18 cellular contexts compared by ENCODE assay signal in genomic region chr10:90959826-90960225, GRCh38. TPM values are rescaled to one million over a fixed set of nuclear protein-coding genes. Genes with fewer than 3 reads are reported as not detected.
A peak's percentile ranks its signal among the peaks of the same experiment; 100 is the strongest.
DNase-seq lines count a peak whose midpoint lies in the region; ATAC-seq, FAIRE-seq and TF ChIP-seq lines count a peak whose summit lies in the region.
"Had no signal": no experiment of that assay in that cellular context is flagged by ENCODE, and none has a peak within 500 bp of the region (broad histone marks: within the 10 kb centered on the region; RNA-seq: fewer than 3 reads in every experiment).

No MANE protein-coding gene starts in this region.

- H3K79me2 ChIP-seq in HCT116 (ENCODE audit: insufficient read depth, low read length): no peaks in the 10 kb centered on the region

- H3K9ac ChIP-seq in HCT116 (ENCODE audit: low read length): no peak overlapping the region

- intact Hi-C loops in HCT116 (cut with micrococcal nuclease): no loop called here

- H3K27ac ChIP-seq in HCT116 (ENCODE audit: low read depth, low read length): no peak overlapping the region

- RAD21 ChIA-PET in HCT116 (lab: Charles Lee; ENCODE audit: low non-redundant PET in 1 of 2, low total read pairs in 2 of 2, uncharacterized antibody in 2 of 2, unreplicated experiment in 2 of 2): no interaction called here

- POLR2A ChIA-PET in HCT116 (lab: Charles Lee): no interaction called here

- no peaks in the 10 kb centered on the region for H3K9me3 ChIP-seq in HCT116 (ENCODE audit: control insufficient read depth in 1 of 2, insufficient read depth in 1 of 2, low read depth in 1 of 2, low read length in 2 of 2)

- TF ChIP-seq CTCF in HCT116 (IDR thresholded peaks at IDR 0.05 in 2 of 3, conservative IDR thresholded peaks at IDR 0.05 in 1 of 3; ENCODE audit: borderline replicate concordance in 1 of 3, insufficient read depth in 1 of 3, low read depth in 2 of 3, low read length in 2 of 3): no peak

- ATAC-seq in HCT116: no peak
- ATAC-seq: K562, Panc1 had no signal

- FAIRE-seq in RCC 7860 (lab: Jason Lieb, UNC) (no peak), HTR-8/SVneo (lab: Jason Lieb, UNC) (no peak)
- FAIRE-seq: islet of Langerhans, K562 had no signal

- H4K20me1 ChIP-seq in HCT116 (ENCODE audit: insufficient read depth): no peaks in the 10 kb centered on the region

- in situ Hi-C loops in Caki2 (cut with HindIII; ENCODE audit: low pct_unique_long_range_greater_than_20kb, low sequenced_read_pairs): no loop called here

- no TSS peak for BruUV-seq in HCT116 (replicated peaks; lab: Mats Ljungman, UMichigan)

- H2AFZ ChIP-seq in HCT116 (ENCODE audit: low read depth, low read length, poor library complexity, severe bottlenecking): no peak overlapping the region

- TF ChIP-seq POLR2A in HCT116 (IDR thresholded peaks at IDR 0.05; ENCODE audit: borderline replicate concordance, extremely low read depth, insufficient read depth, insufficient read length): no peak

- H3K36me3 ChIP-seq in HCT116 (ENCODE audit: control insufficient read depth in 1 of 2, insufficient read depth in 2 of 2, low read length in 2 of 2): no peaks in the 10 kb centered on the region

- no peak overlapping the region for H3K4me3 ChIP-seq in HCT116 (replicated peaks in 1 of 2; ENCODE audit: low read depth in 1 of 2, low read length in 2 of 2)
- H3K4me3 ChIP-seq: K562 had no signal

- CTCF ChIA-PET in HCT116 (lab: Charles Lee): no interaction called here

- H3K27me3 ChIP-seq in HCT116 (ENCODE audit: insufficient read depth, low read length): no peaks in the 10 kb centered on the region

- no peaks in the 10 kb centered on the region for H3K9me2 ChIP-seq in HCT116 (ENCODE audit: insufficient read depth)

- no peak for TF ChIP-seq RAD21 in HCT116 (IDR thresholded peaks at IDR 0.05; ENCODE audit: low read depth)

- peaks cover 0 to 12% of the 10 kb centered on the region in 2 experiments; a peak in 2 of 4 replicates for H3K4me1 ChIP-seq in HCT116 (ENCODE audit: control insufficient read depth in 1 of 2, insufficient read depth in 2 of 2, low read length in 2 of 2)

- DNase-seq in Caki2 (ENCODE audit: low read depth): peak; percentile 13
- no peak for DNase-seq in HCT116 (ENCODE audit: low read depth, low spot score)
- DNase-seq in RCC 7860 (ENCODE audit: low spot score): peak; percentile 14
- peak; percentile 40 for DNase-seq in fibroblast of the conjunctiva (ENCODE audit: low read depth)
- DNase-seq in HTR-8/SVneo (ENCODE audit: insufficient read length, low spot score): no peak
- DNase-seq in T1000 (lab: John Stamatoyannopoulos, UW): no peak
- DNase-seq in SW 1271 (lab: John Stamatoyannopoulos, UW): no peak
- DNase-seq in kidney tubule cell (ENCODE audit: low spot score): no peak
- DNase-seq: COR-L47; midbrain; NCI-H1436 treated with DMSO at 0.1 percent for 48 hours; NCI-H446 treated with DMSO at 0.1 percent for 48 hours; stimulated activated naive CD8-positive, alpha-beta T cell treated with anti-CD3 and anti-CD28 coated beads, Interleukin-15, amount 100 ng/mL, for 72 hours had no signal

- peak overlapping the region; percentile 47 for H3K4me2 ChIP-seq in HCT116 (ENCODE audit: low read length)

TF ChIP-seq in HCT116, 20 proteins besides CTCF, POLR2A, EP300 and RAD21:
- no peak for TF ChIP-seq CEBPB (IDR thresholded peaks at IDR 0.05; ENCODE audit: low read depth)
- TF ChIP-seq EZH2 (IDR thresholded peaks at IDR 0.05): no peak
- TF ChIP-seq ELF1 (IDR thresholded peaks at IDR 0.05; ENCODE audit: borderline replicate concordance, low read depth): no peak
- no peak for TF ChIP-seq EZH2phosphoT487 (IDR thresholded peaks at IDR 0.05; ENCODE audit: borderline replicate concordance)
- no peak for TF ChIP-seq ZBTB33 (IDR thresholded peaks at IDR 0.05; ENCODE audit: extremely low read depth, insufficient replicate concordance, low read length)
- no peak for TF ChIP-seq YY1 (IDR thresholded peaks at IDR 0.05; ENCODE audit: extremely low read depth, insufficient replicate concordance, low read depth, low read length)
- TF ChIP-seq CBX3 (IDR thresholded peaks at IDR 0.05; ENCODE audit: low read depth): no peak
- no peak for TF ChIP-seq REST (IDR thresholded peaks at IDR 0.05; ENCODE audit: low read depth)
- TF ChIP-seq TCF7L2 (IDR thresholded peaks at IDR 0.05; ENCODE audit: borderline replicate concordance, extremely low read depth, insufficient read depth, insufficient read length): no peak
- TF ChIP-seq SIN3A (IDR thresholded peaks at IDR 0.05; ENCODE audit: low read depth): no peak
- TF ChIP-seq SRF (IDR thresholded peaks at IDR 0.05; ENCODE audit: low read depth): no peak
TF ChIP-seq in HCT116: peak in this region for 0.

RNA-seq across cellular contexts. Expression of gene ANKRD1, which starts 38.9 kb away (rescaled TPM):
- total RNA-seq in Caki2 (2014; rRNA removed; shearing (Covaris generic); ENCODE audit: low replicate concordance): 30.7 and 34.4 TPM in 2 replicates
- total RNA-seq in HCT116 (2021; ENCODE audit: unreplicated experiment): not detected
- polyA plus RNA-seq in HCT116 (2012): not detected in 2 replicates
- total RNA-seq: activated naive CD4-positive, alpha-beta T cell treated with anti-CD3 and anti-CD28 coated beads, Interleukin-2, amount 50 U/mL, for 72 hours; K562; occipital lobe had no signal
- polyA plus RNA-seq: K562 had no signal

Comparison
In these comparisons a context has a peak if more than half of its experiments do, and no peak if none do; other contexts are left out.
1. DNase-seq: peak in Caki2 (single experiment), RCC 7860 (single experiment) and fibroblast of the conjunctiva (single experiment); none in HCT116 (single experiment), HTR-8/SVneo (single experiment), T1000 (single experiment), SW 1271 (0 of 2) and kidney tubule cell (single experiment).
2. RNA of gene ANKRD1, which starts 38.9 kb away (total RNA-seq): 30.7 to 34.4 TPM in Caki2; not detected in HCT116 (single experiment); every median in the first group is over 10 times any median in the second.